1 cellular context compared by ENCODE assay signal in the genomic region with DNA sequence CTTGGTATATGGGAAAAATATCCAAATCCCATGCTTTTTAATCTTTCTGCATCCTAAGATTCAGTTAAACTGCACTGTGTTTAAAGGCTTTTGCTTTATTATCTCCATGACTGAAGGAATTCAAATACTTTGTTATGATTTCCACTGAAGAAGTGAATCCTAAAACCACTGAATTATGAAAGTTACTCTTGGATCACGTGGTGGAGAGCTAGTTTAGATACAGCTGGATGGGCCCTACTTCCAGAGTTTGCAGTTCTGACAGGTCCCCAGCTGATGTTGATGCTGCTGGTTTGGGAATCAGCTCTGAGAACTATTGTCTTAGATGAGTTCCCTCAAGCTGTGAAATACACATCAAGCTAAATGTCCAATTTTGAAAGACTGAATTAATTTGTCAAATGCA.
TF ChIP-seq lines count a peak whose summit lies in the region.

No MANE protein-coding gene starts in this region.

TF ChIP-seq in IMR-90, 13 proteins besides CTCF, POLR2A, EP300 and RAD21:
- TF ChIP-seq SMC3 (IDR thresholded peaks at IDR 0.05; ENCODE audit: low read depth, low read length), result no peak
- TF ChIP-seq, protein P1, sequence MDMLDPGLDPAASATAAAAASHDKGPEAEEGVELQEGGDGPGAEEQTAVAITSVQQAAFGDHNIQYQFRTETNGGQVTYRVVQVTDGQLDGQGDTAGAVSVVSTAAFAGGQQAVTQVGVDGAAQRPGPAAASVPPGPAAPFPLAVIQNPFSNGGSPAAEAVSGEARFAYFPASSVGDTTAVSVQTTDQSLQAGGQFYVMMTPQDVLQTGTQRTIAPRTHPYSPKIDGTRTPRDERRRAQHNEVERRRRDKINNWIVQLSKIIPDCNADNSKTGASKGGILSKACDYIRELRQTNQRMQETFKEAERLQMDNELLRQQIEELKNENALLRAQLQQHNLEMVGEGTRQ (IDR thresholded peaks at IDR 0.05; ENCODE audit: low read depth, low read length), result peak; percentile 65
